In the genomic region with DNA sequence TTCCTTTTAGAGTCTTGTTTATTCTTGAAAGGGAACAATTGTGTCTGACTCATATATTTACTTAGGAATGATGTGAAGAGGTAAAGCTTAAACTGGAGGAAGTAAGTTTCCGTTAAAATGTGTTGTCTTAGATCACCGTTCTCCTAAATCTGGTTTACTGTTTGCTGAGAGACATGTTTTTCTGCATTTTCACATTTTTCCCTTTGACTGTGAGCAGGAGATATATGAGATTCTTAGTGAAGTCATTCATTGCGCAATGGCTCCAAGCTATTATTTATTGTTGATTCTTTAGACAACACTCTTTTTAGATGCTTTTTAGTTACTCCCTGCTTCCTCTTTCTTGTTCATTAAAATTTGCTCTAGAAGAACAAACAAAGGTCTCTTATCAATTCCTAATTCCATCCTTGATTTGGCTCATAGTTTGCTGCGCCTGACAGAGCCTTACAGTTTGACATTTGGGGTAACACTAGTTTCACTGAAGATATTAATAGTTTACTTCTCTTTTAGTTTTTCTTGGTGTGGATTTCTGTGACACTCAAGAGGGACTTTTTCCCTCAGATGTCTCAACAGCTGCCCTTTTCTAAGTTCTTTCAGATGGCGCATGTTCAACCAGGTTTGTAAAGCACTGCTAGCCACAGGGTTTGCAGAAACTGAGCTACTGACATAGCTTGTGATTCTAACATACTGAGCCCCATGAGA, we compare ENCODE assay signal across 8 cellular contexts. TPM values are rescaled to one million over a fixed set of nuclear protein-coding genes. Genes with fewer than 3 reads are reported as not detected.
DNase-seq lines count a peak whose midpoint lies in the region; ATAC-seq and TF ChIP-seq lines count a peak whose summit lies in the region.

No MANE protein-coding gene starts in this region.

- H3K36me3 ChIP-seq in BLaER1, result no peaks in the 10 kb centered on the region
- no peaks in the 10 kb centered on the region for H3K36me3 ChIP-seq in vagina

- H3K9me3 ChIP-seq in BLaER1, result no peaks in the 10 kb centered on the region
- no peaks in the 10 kb centered on the region for H3K9me3 ChIP-seq in vagina

- H4K20me1 ChIP-seq in BLaER1, result no peaks in the 10 kb centered on the region

- DNase-seq in dermis blood vessel endothelial cell (peak; percentile 30), DMS 273 (lab: John Stamatoyannopoulos, UW; ENCODE audit: unreplicated experiment) (no peak), NCI-H1105 treated with DMSO at 0.1 percent for 48 hours (lab: John Stamatoyannopoulos, UW) (no peak), NCI-H446 treated with DMSO at 0.1 percent for 48 hours (lab: John Stamatoyannopoulos, UW) (no peak), vagina (ENCODE audit: extremely low spot score in 2 of 2) (no peak)

- TF ChIP-seq POLR2A in vagina (IDR thresholded peaks at IDR 0.05), result no peak

- H3K4me2 ChIP-seq in BLaER1, result peak overlapping the region; percentile 52

- ATAC-seq in GM19468 (IDR thresholded peaks at IDR 0.05; ENCODE audit: extremely low read depth, unreplicated experiment), result peak; percentile 50
- peak; percentile 42 for ATAC-seq in HG03442 (IDR thresholded peaks at IDR 0.05; ENCODE audit: unreplicated experiment)

- H3K9ac ChIP-seq in BLaER1, result no peak overlapping the region

- TF ChIP-seq CTCF in vagina (IDR thresholded peaks at IDR 0.05), result no peak

- H3K27me3 ChIP-seq in BLaER1 (no peaks in the 10 kb centered on the region), vagina (no peaks in the 10 kb centered on the region)

- intact Hi-C loops in vagina (cut with DNase I), result no loop called here

- H3K4me1 ChIP-seq in BLaER1, result peaks cover 38% of the 10 kb centered on the region
- peaks cover 10% of the 10 kb centered on the region for H3K4me1 ChIP-seq in vagina

- H3K4me3 ChIP-seq in BLaER1, result no peak overlapping the region
- H3K4me3 ChIP-seq in vagina, result no peak overlapping the region

- 0 out of 2 replicates have a peak overlapping the region, but pooled peaks have one; percentile 19 for H3K27ac ChIP-seq in BLaER1
- H3K27ac ChIP-seq in vagina, result no peak overlapping the region

RNA-seq across cellular contexts. Expression of gene CLECL1, which starts 11.4 kb away (rescaled TPM):
- total RNA-seq in dermis blood vessel endothelial cell (not detected in 2 replicates), vagina (not detected)

RNA-seq across cellular contexts. Expression of gene CD69, which starts 39.2 kb away (rescaled TPM):
- total RNA-seq in dermis blood vessel endothelial cell (0.23 and 1.5 TPM in 2 replicates), vagina (28.5 TPM)

RNA-seq across cellular contexts. Expression of gene CLEC2D, which starts 52.0 kb away (rescaled TPM):
- 1.2 and 2.4 TPM in 2 replicates for total RNA-seq in dermis blood vessel endothelial cell
- total RNA-seq in vagina, result 13.5 TPM

Comparison
In these comparisons a context has a peak if more than half of its experiments do, and no peak if none do; other contexts are left out.
1. RNA of gene CD69, which starts 39.2 kb away (total RNA-seq): 28.5 TPM in vagina (single experiment); 0.23 to 1.5 TPM in dermis blood vessel endothelial cell; every median in the first group is over 10 times any median in the second.